Comparison of ENCODE assay signal across 21 cellular contexts in the genomic region with DNA sequence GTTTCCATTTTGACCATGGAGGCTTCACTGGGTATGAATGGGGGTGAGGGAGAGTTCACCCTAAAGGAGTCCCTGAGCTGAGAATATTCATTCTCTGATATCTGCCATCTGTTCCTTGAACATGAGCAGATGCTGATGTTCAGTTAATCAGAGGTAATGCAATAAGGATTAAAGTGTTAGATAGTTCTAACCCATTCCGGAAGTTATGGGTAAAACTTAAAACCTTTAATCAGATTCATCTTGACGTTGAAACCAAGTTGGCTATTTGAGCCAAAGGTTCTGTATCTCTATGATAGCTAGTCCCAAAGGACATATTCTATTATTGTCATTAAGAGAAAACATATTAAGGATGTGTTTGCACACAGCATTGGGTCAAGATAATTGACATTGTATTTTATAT.
"Had no signal": no experiment of that assay in that cellular context is flagged by ENCODE, and none has a peak within 500 bp of the region (broad histone marks: within the 10 kb centered on the region; RNA-seq: fewer than 3 reads in every experiment).

No MANE protein-coding gene starts in this region.

- H3K27ac ChIP-seq: epithelial cell of prostate, esophagus muscularis mucosa, gastrocnemius medialis, heart right ventricle, psoas muscle, right lobe of liver, suprapubic skin, thyroid gland, upper lobe of left lung, uterus had no signal

- H3K27me3 ChIP-seq: esophagus muscularis mucosa, gastrocnemius medialis, heart right ventricle, right lobe of liver, suprapubic skin, thyroid gland, upper lobe of left lung, uterus had no signal

- ATAC-seq: effector memory CD8-positive, alpha-beta T cell; gastrocnemius medialis; heart right ventricle; left lobe of liver; naive thymus-derived CD4-positive, alpha-beta T cell; psoas muscle; right lobe of liver; stimulated activated effector memory CD8-positive, alpha-beta T cell treated with anti-CD3 and anti-CD28 coated beads, Interleukin-12 subunit alpha, Interleukin-12 subunit beta, amount 100 ng/mL, for 72 hours; stimulated activated naive CD8-positive, alpha-beta T cell treated with anti-CD3 and anti-CD28 coated beads, Interleukin-15, Interleukin-2, amounts not matched to agents 100 U/mL and 50 U/mL, for 24 hours had no signal

- H3K4me3 Mint-ChIP-seq: effector memory CD8-positive, alpha-beta T cell; naive thymus-derived CD4-positive, alpha-beta T cell; nephron progenitor cell; stimulated activated effector memory CD8-positive, alpha-beta T cell treated with anti-CD3 and anti-CD28 coated beads, Interleukin-12 subunit alpha, Interleukin-12 subunit beta, amount 100 ng/mL, for 72 hours had no signal

- H3K27ac Mint-ChIP-seq: effector memory CD8-positive, alpha-beta T cell; naive thymus-derived CD4-positive, alpha-beta T cell; nephron progenitor cell; stimulated activated effector memory CD8-positive, alpha-beta T cell treated with anti-CD3 and anti-CD28 coated beads, Interleukin-12 subunit alpha, Interleukin-12 subunit beta, amount 100 ng/mL, for 72 hours had no signal

- H3K27me3 Mint-ChIP-seq: effector memory CD8-positive, alpha-beta T cell; naive thymus-derived CD4-positive, alpha-beta T cell had no signal

- H3K9me3 Mint-ChIP-seq: naive thymus-derived CD4-positive, alpha-beta T cell; nephron progenitor cell; stimulated activated effector memory CD8-positive, alpha-beta T cell treated with anti-CD3 and anti-CD28 coated beads, Interleukin-12 subunit alpha, Interleukin-12 subunit beta, amount 100 ng/mL, for 72 hours had no signal

- H3K4me1 Mint-ChIP-seq: nephron progenitor cell; stimulated activated effector memory CD8-positive, alpha-beta T cell treated with anti-CD3 and anti-CD28 coated beads, Interleukin-12 subunit alpha, Interleukin-12 subunit beta, amount 100 ng/mL, for 72 hours had no signal

- DNase-seq: effector memory CD8-positive, alpha-beta T cell; gastrocnemius medialis; heart right ventricle; islet precursor cell; mammary epithelial cell; naive thymus-derived CD4-positive, alpha-beta T cell; nephron progenitor cell; psoas muscle; retina; right lobe of liver; stimulated activated CD4-positive, alpha-beta T cell treated with anti-CD3 and anti-CD28 coated beads, Interleukin-4, amount 100 ng/mL, for 1 hour; stimulated activated CD8-positive, alpha-beta memory T cell treated with anti-CD3 and anti-CD28 coated beads, Interleukin-4, amount 100 ng/mL, for 48 hours; stimulated activated naive CD8-positive, alpha-beta T cell treated with anti-CD3 and anti-CD28 coated beads, Interleukin-15, Interleukin-2, amounts not matched to agents 100 U/mL and 50 U/mL, for 24 hours; thyroid gland; upper lobe of left lung; uterus had no signal

- H3K4me1 ChIP-seq: gastrocnemius medialis, psoas muscle, right lobe of liver, suprapubic skin, thyroid gland, upper lobe of left lung, uterus had no signal

- H3K36me3 ChIP-seq: esophagus muscularis mucosa, gastrocnemius medialis, heart right ventricle, right lobe of liver, suprapubic skin, thyroid gland, upper lobe of left lung, uterus had no signal

- H3K4me3 ChIP-seq: esophagus muscularis mucosa, gastrocnemius medialis, heart right ventricle, psoas muscle, right lobe of liver, suprapubic skin, thyroid gland, upper lobe of left lung, uterus had no signal

- H3K9me3 ChIP-seq: esophagus muscularis mucosa, gastrocnemius medialis, heart right ventricle, psoas muscle, right lobe of liver, suprapubic skin, thyroid gland, upper lobe of left lung, uterus had no signal

- H3K36me3 Mint-ChIP-seq: stimulated activated effector memory CD8-positive, alpha-beta T cell treated with anti-CD3 and anti-CD28 coated beads, Interleukin-12 subunit alpha, Interleukin-12 subunit beta, amount 100 ng/mL, for 72 hours had no signal
